Comparison of ENCODE assay signal across 26 cellular contexts in the genomic region with DNA sequence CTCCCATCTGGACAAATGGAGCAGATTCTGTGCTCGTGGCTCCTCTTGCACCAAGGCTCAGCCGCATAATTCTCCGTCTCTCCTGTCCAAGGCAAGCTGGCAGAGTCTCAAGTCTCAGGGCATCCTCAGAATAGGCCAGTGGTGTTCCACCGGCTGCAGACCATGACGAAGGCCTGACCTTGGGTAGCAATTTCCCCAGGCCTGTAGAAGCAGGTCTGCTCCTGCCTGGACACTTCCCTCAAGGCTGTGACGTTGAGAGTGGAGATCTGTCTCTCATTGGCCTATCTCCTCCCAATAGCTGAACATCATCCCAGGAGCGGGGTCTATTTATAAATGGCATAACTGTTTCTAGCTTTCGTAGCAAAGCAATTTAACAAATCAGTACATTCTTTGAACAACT.
"Had no signal": no experiment of that assay in that cellular context is flagged by ENCODE, and none has a peak within 500 bp of the region (broad histone marks: within the 10 kb centered on the region; RNA-seq: fewer than 3 reads in every experiment).

No MANE protein-coding gene starts in this region.

- DNase-seq: hypothalamus; left ventricle myocardium inferior; midbrain; mucosa of descending colon; naive thymus-derived CD4-positive, alpha-beta T cell; nucleus accumbens; pancreas; posterior cingulate gyrus; retina; right cardiac atrium; stimulated activated CD4-positive, alpha-beta T cell treated with anti-CD3 and anti-CD28 coated beads, Interleukin-12 subunit alpha, Interleukin-12 subunit beta, amount 100 ng/mL, for 4 hours; stimulated activated CD4-positive, alpha-beta T cell treated with anti-CD3 and anti-CD28 coated beads, Interleukin-15, amount 100 ng/mL, for 24 hours; stimulated activated CD4-positive, alpha-beta T cell treated with anti-CD3 and anti-CD28 coated beads, Interleukin-2, amount 100 ng/mL, for 24 hours; stimulated activated CD4-positive, alpha-beta T cell treated with anti-CD3 and anti-CD28 coated beads, Interleukin-4, amount 100 ng/mL, for 1 hour; stimulated activated naive B cell treated with anti-CD40 and anti-IgM and Interleukin-4, amounts not matched to agents 10 μg/mL and 1 μg/mL and 100 μg/mL, for 72 hours; stimulated activated naive CD8-positive, alpha-beta T cell treated with anti-CD3 and anti-CD28 coated beads, Interleukin-15, Interleukin-2, amounts not matched to agents 100 U/mL and 50 U/mL, for 24 hours; stomach; testis; thyroid gland; transverse colon; upper lobe of left lung had no signal

- H3K27ac ChIP-seq: left ventricle myocardium inferior, pancreas, prostate gland, skin epidermis, stomach, testis, thyroid gland, transverse colon, upper lobe of left lung had no signal

- H3K4me3 ChIP-seq: left ventricle myocardium inferior, lung, mucosa of descending colon, pancreas, prostate gland, skin epidermis, stomach, testis, thyroid gland, transverse colon, upper lobe of left lung had no signal

- H3K4me1 ChIP-seq: left ventricle myocardium inferior, prostate gland, stomach, testis, thyroid gland, transverse colon, upper lobe of left lung had no signal

- H3K27me3 ChIP-seq: pancreas, testis, thyroid gland, transverse colon, upper lobe of left lung had no signal

- H3K9me3 ChIP-seq: left ventricle myocardium inferior, mucosa of descending colon, pancreas, prostate gland, stomach, testis, thyroid gland, transverse colon, upper lobe of left lung had no signal

- ATAC-seq: mucosa of descending colon; naive thymus-derived CD4-positive, alpha-beta T cell; natural killer cell treated with Interleukin-12 subunit alpha and Interleukin-12 subunit beta and Interleukin-15 and Interleukin-18, amount 100 ng/mL, for 72 hours; pancreas; right cardiac atrium; sciatic nerve; stimulated activated naive B cell treated with anti-CD40 and anti-IgM and Interleukin-4, amounts not matched to agents 10 μg/mL and 1 μg/mL and 100 μg/mL, for 72 hours; stimulated activated naive CD8-positive, alpha-beta T cell treated with anti-CD3 and anti-CD28 coated beads, Interleukin-15, Interleukin-2, amounts not matched to agents 100 U/mL and 50 U/mL, for 24 hours had no signal

- FAIRE-seq: pancreas had no signal

- H3K36me3 ChIP-seq: left ventricle myocardium inferior, pancreas, prostate gland, stomach, thyroid gland, transverse colon, upper lobe of left lung had no signal
